10 cellular contexts compared by ENCODE assay signal in the genomic region with DNA sequence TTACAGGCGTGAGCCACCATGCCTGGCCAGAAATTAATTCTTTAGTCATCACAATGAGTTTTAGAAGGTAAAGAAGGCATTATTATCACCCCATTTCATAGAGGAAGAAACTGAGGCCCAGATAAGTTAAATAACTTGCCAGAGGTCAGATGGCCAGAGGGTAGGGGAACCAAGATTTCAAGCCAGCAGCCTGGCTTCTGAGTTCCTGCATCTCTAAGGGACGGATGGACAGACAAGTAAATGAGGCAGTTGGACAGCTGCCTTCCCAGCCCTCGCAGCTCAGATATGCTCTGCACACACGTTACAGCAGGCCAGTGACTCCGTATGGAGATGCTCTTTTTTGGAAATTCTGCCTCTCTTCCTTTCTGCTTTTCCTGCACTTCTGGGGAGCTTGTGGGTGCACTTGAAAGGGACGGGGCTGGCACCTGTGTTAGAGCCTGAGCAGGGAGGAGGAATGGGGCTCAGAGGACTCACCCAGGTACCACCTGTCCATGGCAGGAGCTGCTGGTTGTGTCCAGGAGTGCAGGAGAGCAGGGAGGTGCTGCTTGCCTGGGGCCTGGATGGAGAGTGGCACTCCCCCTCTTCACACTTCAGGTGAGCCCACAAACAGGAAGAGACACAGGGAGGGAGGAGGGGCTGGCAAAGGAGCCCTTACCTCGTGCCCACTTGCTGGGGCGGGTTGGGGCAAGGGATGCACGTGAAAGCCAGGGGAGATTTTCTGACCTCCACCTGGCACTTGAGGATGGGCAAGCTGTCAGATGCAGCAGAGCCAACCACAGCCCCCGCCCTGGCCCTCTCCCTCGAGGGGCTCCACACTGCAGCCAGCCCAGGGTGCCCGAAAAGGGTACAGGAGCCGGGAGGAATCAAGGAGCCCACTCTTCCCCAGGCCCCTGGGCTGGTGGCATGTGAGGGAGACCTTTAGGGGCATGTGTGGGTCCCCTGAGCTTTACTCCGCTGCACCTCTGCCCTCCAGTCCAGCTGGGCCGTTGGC. TPM values are rescaled to one million over a fixed set of nuclear protein-coding genes. Genes with fewer than 3 reads are reported as not detected.
DNase-seq lines count a peak whose midpoint lies in the region; ATAC-seq and TF ChIP-seq lines count a peak whose summit lies in the region.
"Had no signal": no experiment of that assay in that cellular context is flagged by ENCODE, and none has a peak within 500 bp of the region (broad histone marks: within the 10 kb centered on the region; RNA-seq: fewer than 3 reads in every experiment).

No MANE protein-coding gene starts in this region.

- H3K9me3 ChIP-seq in gastroesophageal sphincter (no peaks in the 10 kb centered on the region), suprapubic skin (no peaks in the 10 kb centered on the region)

- H3K4me3 ChIP-seq in gastroesophageal sphincter (no peak overlapping the region), suprapubic skin (no peak overlapping the region)

- H3K27me3 ChIP-seq in gastroesophageal sphincter: peaks cover 69% of the 10 kb centered on the region
- H3K27me3 ChIP-seq in suprapubic skin: peaks cover 11% of the 10 kb centered on the region

- H3K4me1 Mint-ChIP-seq in activated CD4-positive, alpha-beta T cell treated with anti-CD3 and anti-CD28 coated beads for 36 hours: peaks cover 51% of the 10 kb centered on the region
- H3K4me1 Mint-ChIP-seq in activated CD4-positive, alpha-beta memory T cell treated with anti-CD3 and anti-CD28 coated beads, Interleukin-2, amount 10 ng/mL, durations not matched to agents 7 days and 5 days: peaks cover 62% of the 10 kb centered on the region

- ATAC-seq in activated CD4-positive, alpha-beta T cell treated with anti-CD3 and anti-CD28 coated beads for 36 hours: peak; percentile 1
- ATAC-seq in gastroesophageal sphincter: no peak

- no peaks in the 10 kb centered on the region for H3K36me3 Mint-ChIP-seq in activated CD4-positive, alpha-beta T cell treated with anti-CD3 and anti-CD28 coated beads for 36 hours (ENCODE audit: low read depth)
- H3K36me3 Mint-ChIP-seq in activated CD4-positive, alpha-beta memory T cell treated with anti-CD3 and anti-CD28 coated beads, Interleukin-2, amount 10 ng/mL, durations not matched to agents 7 days and 5 days (ENCODE audit: low read depth): no peaks in the 10 kb centered on the region

- peak overlapping the region; percentile 78 for H3K27ac Mint-ChIP-seq in activated CD4-positive, alpha-beta T cell treated with anti-CD3 and anti-CD28 coated beads for 36 hours
- no peak overlapping the region for H3K27ac Mint-ChIP-seq in activated CD4-positive, alpha-beta memory T cell treated with anti-CD3 and anti-CD28 coated beads, Interleukin-2, amount 10 ng/mL, durations not matched to agents 7 days and 5 days

- H3K36me3 ChIP-seq in gastroesophageal sphincter (no peaks in the 10 kb centered on the region), suprapubic skin (no peaks in the 10 kb centered on the region)

- H3K4me1 ChIP-seq in gastroesophageal sphincter: peaks cover 0 to 69% (median 19%) of the 10 kb centered on the region in 3 donors
- peaks cover 36% of the 10 kb centered on the region for H3K4me1 ChIP-seq in suprapubic skin

- CTCF ChIA-PET in activated CD4-positive, alpha-beta T cell treated with anti-CD3 and anti-CD28 coated beads for 36 hours (lab: Charles Lee): interaction anchor here (0.8 to 7.1 kb wide), 7 partner anchors 12 to 225 kb away, joined by 3 to 67 read pairs (median 11); no protein-coding TSS in a partner anchor
- CTCF ChIA-PET in activated CD4-positive, alpha-beta memory T cell treated with anti-CD3 and anti-CD28 coated beads, Interleukin-2, amount 10 ng/mL, durations not matched to agents 7 days and 5 days (lab: Charles Lee): interaction anchor here (1.0 to 3.0 kb wide), 10 partner anchors 11 to 226 kb away, joined by 3 to 17 read pairs (median 4); no protein-coding TSS in a partner anchor

- intact Hi-C loops in activated CD4-positive, alpha-beta T cell treated with anti-CD3 and anti-CD28 coated beads for 36 hours (cut with DNase I, micrococcal nuclease): loop anchor here in 1 of 2 experiments (1.0 kb wide), 1 partner anchor 11 kb away; no protein-coding TSS in a partner anchor

- TF ChIP-seq EP300 in gastroesophageal sphincter (IDR thresholded peaks at IDR 0.05) (no peak), suprapubic skin (IDR thresholded peaks at IDR 0.05) (no peak)

- POLR2A ChIA-PET in activated CD4-positive, alpha-beta T cell treated with anti-CD3 and anti-CD28 coated beads for 36 hours (lab: Charles Lee): interaction anchor here (0.6 to 1.5 kb wide), 3 partner anchors 10 to 223 kb away, joined by 3 to 7 read pairs (median 3); no protein-coding TSS in a partner anchor
- POLR2A ChIA-PET in activated CD4-positive, alpha-beta memory T cell treated with anti-CD3 and anti-CD28 coated beads, Interleukin-2, amount 10 ng/mL, durations not matched to agents 7 days and 5 days (lab: Charles Lee): interaction anchor here (0.8 to 3.2 kb wide), 9 partner anchors 10 to 224 kb away, joined by 3 to 15 read pairs (median 6); no protein-coding TSS in a partner anchor

- TF ChIP-seq POLR2A in gastroesophageal sphincter (IDR thresholded peaks at IDR 0.05): no peak
- TF ChIP-seq POLR2A in suprapubic skin (IDR thresholded peaks at IDR 0.05): no peak

- peak overlapping the region in 3 of 4 donors; percentile 50 to 72 (median 64) for H3K27ac ChIP-seq in gastroesophageal sphincter
- H3K27ac ChIP-seq in suprapubic skin: no peak overlapping the region

- H3K27me3 Mint-ChIP-seq in activated CD4-positive, alpha-beta T cell treated with anti-CD3 and anti-CD28 coated beads for 36 hours: no peaks in the 10 kb centered on the region
- H3K27me3 Mint-ChIP-seq in activated CD4-positive, alpha-beta memory T cell treated with anti-CD3 and anti-CD28 coated beads, Interleukin-2, amount 10 ng/mL, durations not matched to agents 7 days and 5 days: no peaks in the 10 kb centered on the region

- 41 to 51% methylated on average over 5 to 6 of the region's 15 CpGs for WGBS in gastroesophageal sphincter (ENCODE audit: low coverage in 1 of 2), 2 donors
- 58% methylated on average over 9 of the region's 15 CpGs for WGBS in suprapubic skin

- no peak for DNase-seq in activated CD4-positive, alpha-beta T cell treated with anti-CD3 and anti-CD28 coated beads for 36 hours
- no peak for DNase-seq in activated CD4-positive, alpha-beta T cell treated with anti-CD3 and anti-CD28 coated beads, Interleukin-2, amount 50 U/mL, for 1 hour
- peak; percentile 22 for DNase-seq in activated CD4-positive, alpha-beta memory T cell treated with anti-CD3 and anti-CD28 coated beads, Interleukin-2, amount 10 ng/mL, durations not matched to agents 7 days and 5 days
- peak; percentile 48 to 72 for DNase-seq in suprapubic skin (ENCODE audit: low spot score in 2 of 2)
- DNase-seq in DMS 273 (lab: John Stamatoyannopoulos, UW; ENCODE audit: unreplicated experiment): no peak
- no peak for DNase-seq in cerebellar nuclear complex (lab: John Stamatoyannopoulos, UW)
- DNase-seq in NCI-H526 treated with DMSO at 0.1 percent for 48 hours (lab: John Stamatoyannopoulos, UW): no peak
- DNase-seq: AML-193 had no signal

- no peak for TF ChIP-seq CTCF in gastroesophageal sphincter (IDR thresholded peaks at IDR 0.05)
- TF ChIP-seq CTCF in suprapubic skin (IDR thresholded peaks at IDR 0.05): no peak

- H3K9me3 Mint-ChIP-seq in activated CD4-positive, alpha-beta T cell treated with anti-CD3 and anti-CD28 coated beads for 36 hours (ENCODE audit: low read depth): no peaks in the 10 kb centered on the region
- H3K9me3 Mint-ChIP-seq in activated CD4-positive, alpha-beta memory T cell treated with anti-CD3 and anti-CD28 coated beads, Interleukin-2, amount 10 ng/mL, durations not matched to agents 7 days and 5 days: no peaks in the 10 kb centered on the region

- H3K4me3 Mint-ChIP-seq in activated CD4-positive, alpha-beta T cell treated with anti-CD3 and anti-CD28 coated beads for 36 hours: no peak overlapping the region
- H3K4me3 Mint-ChIP-seq in activated CD4-positive, alpha-beta memory T cell treated with anti-CD3 and anti-CD28 coated beads, Interleukin-2, amount 10 ng/mL, durations not matched to agents 7 days and 5 days: no peak overlapping the region

RNA-seq across cellular contexts. Expression of gene FXYD2, which starts 3.3 kb away (rescaled TPM):
- 1 to 10 TPM in 1 of 2 experiments, under 1 TPM in 1; 0.91 to 1.1 TPM for total RNA-seq in activated CD4-positive, alpha-beta T cell treated with anti-CD3 and anti-CD28 coated beads for 36 hours
- total RNA-seq in activated CD4-positive, alpha-beta memory T cell treated with anti-CD3 and anti-CD28 coated beads, Interleukin-2, amount 10 ng/mL, durations not matched to agents 7 days and 5 days: under 1 TPM; 0.33 to 0.48 TPM
- total RNA-seq in gastroesophageal sphincter (1 to 10 TPM in 2 of 4 donors, under 1 TPM in 2; 0.50 to 3.0 (median 1.2) TPM), suprapubic skin (not detected)

RNA-seq across cellular contexts. Expression of gene DSCAML1, which starts 30.8 kb away (rescaled TPM):
- under 1 TPM; 0.05 to 0.67 TPM for total RNA-seq in activated CD4-positive, alpha-beta T cell treated with anti-CD3 and anti-CD28 coated beads for 36 hours
- total RNA-seq in activated CD4-positive, alpha-beta memory T cell treated with anti-CD3 and anti-CD28 coated beads, Interleukin-2, amount 10 ng/mL, durations not matched to agents 7 days and 5 days: under 1 TPM in 1 of 2 experiments, not detected in 1; 0.03 TPM
- 1 to 10 TPM in 1 of 4 donors, under 1 TPM in 3; 0.35 to 2.5 (median 0.73) TPM for total RNA-seq in gastroesophageal sphincter
- total RNA-seq in suprapubic skin: under 1 TPM in 3 of 4 donors, not detected in 1; 0.11 to 0.24 (median 0.21) TPM
- total RNA-seq: fibroblast of lung had no signal

RNA-seq across cellular contexts. Expression of gene FXYD6, which starts 48.6 kb away (rescaled TPM):
- total RNA-seq in activated CD4-positive, alpha-beta T cell treated with anti-CD3 and anti-CD28 coated beads for 36 hours: under 1 TPM; 0.46 to 0.47 TPM
- total RNA-seq in activated CD4-positive, alpha-beta memory T cell treated with anti-CD3 and anti-CD28 coated beads, Interleukin-2, amount 10 ng/mL, durations not matched to agents 7 days and 5 days: not detected
- total RNA-seq in gastroesophageal sphincter (10 to 100 TPM; 28.6 to 76.7 (median 74.4) TPM), suprapubic skin (10 to 100 TPM in 2 of 4 donors, 1 to 10 TPM in 2; 4.8 to 15.9 (median 9.5) TPM)

Comparison
In these comparisons a context has a peak if more than half of its experiments do, and no peak if none do; other contexts are left out.
1. DNase-seq: peak in activated CD4-positive, alpha-beta memory T cell treated with anti-CD3 and anti-CD28 coated beads, Interleukin-2, amount 10 ng/mL, durations not matched to agents 7 days and 5 days (single experiment) and suprapubic skin (2 of 2); none in activated CD4-positive, alpha-beta T cell treated with anti-CD3 and anti-CD28 coated beads for 36 hours (single experiment), activated CD4-positive, alpha-beta T cell treated with anti-CD3 and anti-CD28 coated beads, Interleukin-2, amount 50 U/mL, for 1 hour (single experiment), DMS 273 (single experiment), cerebellar nuclear complex (0 of 2) and NCI-H526 treated with DMSO at 0.1 percent for 48 hours (single experiment).